ENCODE assay signal across 20 cellular contexts in the genomic region with DNA sequence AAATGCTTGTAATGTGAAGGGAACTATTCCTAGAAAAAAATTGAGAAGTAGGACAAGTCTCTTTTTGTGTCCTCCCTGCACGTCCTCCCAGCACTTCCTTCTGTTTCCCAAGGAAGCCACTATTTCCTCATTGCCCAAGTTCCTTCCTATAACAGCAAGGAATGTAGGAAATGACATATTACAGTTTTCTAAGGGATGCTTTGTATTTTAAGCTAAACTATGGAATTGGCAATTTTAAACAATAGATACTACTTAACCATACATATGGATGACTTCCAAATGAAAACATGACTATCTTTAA.
DNase-seq lines count a peak whose midpoint lies in the region; ATAC-seq and TF ChIP-seq lines count a peak whose summit lies in the region.
"Had no signal": no experiment of that assay in that cellular context is flagged by ENCODE, and none has a peak within 500 bp of the region (broad histone marks: within the 10 kb centered on the region; RNA-seq: fewer than 3 reads in every experiment).

No MANE protein-coding gene starts in this region.

- intact Hi-C loops in PC-9 (cut with micrococcal nuclease; ENCODE audit: unreplicated experiment) = no loop called here

- TF ChIP-seq POLR2A in Peyer's patch (IDR thresholded peaks at IDR 0.05) = no peak

- H3K27ac ChIP-seq in fibroblast of lung (ENCODE audit: insufficient read depth, low read length) (no peak overlapping the region), muscle layer of duodenum (ENCODE audit: low read length) (peak overlapping the region; percentile 15), subcutaneous abdominal adipose tissue (ENCODE audit: low read depth, low read length) (peak overlapping the region; percentile 43), PC-9 (no peak overlapping the region), Peyer's patch (peak overlapping the region in 1 of 4 donors; percentile 9)
- H3K27ac ChIP-seq: KMS-11, vagina had no signal

- DNase-seq in activated naive CD8-positive, alpha-beta T cell treated with anti-CD3 and anti-CD28 coated beads, Interleukin-2, amount 50 U/mL, for 24 hours = no peak
- no peak for DNase-seq in activated naive CD8-positive, alpha-beta T cell treated with anti-CD3 and anti-CD28 coated beads for 36 hours
- DNase-seq in fibroblast of lung (ENCODE audit: low read depth in 2 of 2) (no peak), PC-9 (no peak), amniotic stem cell (lab: John Stamatoyannopoulos, UW) (no peak), Peyer's patch (no peak)
- DNase-seq: activated naive CD4-positive, alpha-beta T cell treated with anti-CD3 and anti-CD28 coated beads, Interleukin-2, amount 50 U/mL, for 16 hours; CD8-positive, alpha-beta T cell; DMS79 treated with DMSO at 0.1 percent for 48 hours; esophagus squamous epithelium; kidney; NCI-H2171; SHP77 treated with DMSO at 0.1 percent for 48 hours; stimulated activated CD4-positive, alpha-beta T cell treated with anti-CD3 and anti-CD28 coated beads, Interleukin-15, amount 100 ng/mL, for 24 hours; stimulated activated naive CD8-positive, alpha-beta T cell treated with anti-CD3 and anti-CD28 coated beads, Interleukin-15, amount 100 ng/mL, for 72 hours; T-helper 9 cell had no signal

- no peaks in the 10 kb centered on the region for H3F3A ChIP-seq in PC-9 (ENCODE audit: insufficient read depth, low read depth)

- H3K9ac ChIP-seq in fibroblast of lung (ENCODE audit: insufficient read depth, low read length) = no peak overlapping the region
- no peak overlapping the region for H3K9ac ChIP-seq in subcutaneous abdominal adipose tissue (ENCODE audit: low read length in 5 of 5)
- H3K9ac ChIP-seq: KMS-11 had no signal

- no peak overlapping the region for H3K4me2 ChIP-seq in fibroblast of lung (ENCODE audit: extremely low read depth, insufficient read depth, low read length)
- no peak overlapping the region for H3K4me2 ChIP-seq in PC-9
- H3K4me2 ChIP-seq: KMS-11 had no signal

- H3K4me3 ChIP-seq in fibroblast of lung (replicated peaks in 1 of 4; ENCODE audit: control extremely low read depth in 1 of 4, insufficient read depth in 1 of 4, low read depth in 3 of 4, low read length in 4 of 4) (no peak overlapping the region), muscle layer of duodenum (ENCODE audit: low read depth in 1 of 2, low read length in 2 of 2) (no peak overlapping the region), subcutaneous abdominal adipose tissue (ENCODE audit: low read depth in 1 of 5, low read length in 5 of 5) (peak overlapping the region in 1 of 5 donors; percentile 18), PC-9 (no peak overlapping the region), Peyer's patch (no peak overlapping the region)
- H3K4me3 ChIP-seq: esophagus squamous epithelium, vagina had no signal

- H3K9me2 ChIP-seq in PC-9 (ENCODE audit: insufficient read depth) = peaks cover 5% of the 10 kb centered on the region

- peak overlapping the region; percentile 46 for H3K27ac Mint-ChIP-seq in activated naive CD8-positive, alpha-beta T cell treated with anti-CD3 and anti-CD28 coated beads, Interleukin-2, amount 50 U/mL, for 24 hours
- no peak overlapping the region for H3K27ac Mint-ChIP-seq in activated naive CD8-positive, alpha-beta T cell treated with anti-CD3 and anti-CD28 coated beads for 36 hours
- H3K27ac Mint-ChIP-seq: CD8-positive, alpha-beta T cell; stimulated activated naive CD8-positive, alpha-beta T cell treated with anti-CD3 and anti-CD28 coated beads, Interleukin-15, amount 100 ng/mL, for 72 hours had no signal

- POLR2A ChIA-PET in PC-9 (lab: Charles Lee; ENCODE audit: unreplicated experiment) = no interaction called here

- H2AFZ ChIP-seq in fibroblast of lung (ENCODE audit: low read length) (peak overlapping the region; percentile 4), PC-9 (no peak overlapping the region)

- CTCF ChIA-PET in PC-9 (lab: Charles Lee) = no interaction called here

- no peaks in the 10 kb centered on the region for H3K27me3 ChIP-seq in fibroblast of lung (ENCODE audit: control insufficient read depth, insufficient read depth, low read length)
- no peaks in the 10 kb centered on the region for H3K27me3 ChIP-seq in muscle layer of duodenum (ENCODE audit: low read depth, low read length)
- H3K27me3 ChIP-seq in subcutaneous abdominal adipose tissue (ENCODE audit: control insufficient read depth in 5 of 5, insufficient read depth in 4 of 5, low read length in 5 of 5) = no peaks in the 10 kb centered on the region
- no peaks in the 10 kb centered on the region for H3K27me3 ChIP-seq in PC-9 (ENCODE audit: insufficient read depth, low read depth)
- no peaks in the 10 kb centered on the region for H3K27me3 ChIP-seq in Peyer's patch
- H3K27me3 ChIP-seq: esophagus squamous epithelium, vagina had no signal

- peaks cover 3% of the 10 kb centered on the region for H3K27me3 Mint-ChIP-seq in activated naive CD8-positive, alpha-beta T cell treated with anti-CD3 and anti-CD28 coated beads, Interleukin-2, amount 50 U/mL, for 24 hours
- H3K27me3 Mint-ChIP-seq in activated naive CD8-positive, alpha-beta T cell treated with anti-CD3 and anti-CD28 coated beads for 36 hours = peaks cover 7% of the 10 kb centered on the region

- H3K4me1 Mint-ChIP-seq in activated naive CD8-positive, alpha-beta T cell treated with anti-CD3 and anti-CD28 coated beads, Interleukin-2, amount 50 U/mL, for 24 hours = no peaks in the 10 kb centered on the region
- peaks cover 6% of the 10 kb centered on the region for H3K4me1 Mint-ChIP-seq in activated naive CD8-positive, alpha-beta T cell treated with anti-CD3 and anti-CD28 coated beads for 36 hours
- H3K4me1 Mint-ChIP-seq: stimulated activated naive CD8-positive, alpha-beta T cell treated with anti-CD3 and anti-CD28 coated beads, Interleukin-15, amount 100 ng/mL, for 72 hours had no signal

- H3K9me3 ChIP-seq in fibroblast of lung (ENCODE audit: control insufficient read depth, insufficient read depth, low read depth, low read length) (no peaks in the 10 kb centered on the region), muscle layer of duodenum (ENCODE audit: control insufficient read depth in 1 of 2, low read length in 2 of 2) (no peaks in the 10 kb centered on the region), subcutaneous abdominal adipose tissue (ENCODE audit: control insufficient read depth in 5 of 5, low read length in 5 of 5) (no peaks in the 10 kb centered on the region), PC-9 (ENCODE audit: insufficient read depth, low read depth) (no peaks in the 10 kb centered on the region), Peyer's patch (no peaks in the 10 kb centered on the region)
- H3K9me3 ChIP-seq: esophagus squamous epithelium, vagina had no signal

- BruUV-seq in PC-9 (replicated peaks; lab: Mats Ljungman, UMichigan) = no TSS peak

- TF ChIP-seq CTCF in fibroblast of lung (conservative IDR thresholded peaks at IDR 0.05 in 1 of 2, IDR thresholded peaks at IDR 0.05 in 1 of 2; ENCODE audit: low read depth in 1 of 2, low read length in 2 of 2) (no peak), PC-9 (conservative IDR thresholded peaks at IDR 0.05) (no peak), Peyer's patch (IDR thresholded peaks at IDR 0.05) (no peak)

- H4K20me1 ChIP-seq in fibroblast of lung (ENCODE audit: control insufficient read depth, extremely low read depth, insufficient read depth, low read length) (no peaks in the 10 kb centered on the region), PC-9 (ENCODE audit: insufficient read depth) (no peaks in the 10 kb centered on the region)

- no peak overlapping the region for H3K4me3 Mint-ChIP-seq in activated naive CD8-positive, alpha-beta T cell treated with anti-CD3 and anti-CD28 coated beads, Interleukin-2, amount 50 U/mL, for 24 hours
- H3K4me3 Mint-ChIP-seq in activated naive CD8-positive, alpha-beta T cell treated with anti-CD3 and anti-CD28 coated beads for 36 hours = no peak overlapping the region
- H3K4me3 Mint-ChIP-seq: CD8-positive, alpha-beta T cell; stimulated activated naive CD8-positive, alpha-beta T cell treated with anti-CD3 and anti-CD28 coated beads, Interleukin-15, amount 100 ng/mL, for 72 hours had no signal

- H3K79me2 ChIP-seq in fibroblast of lung (ENCODE audit: control insufficient read depth, insufficient read depth, low read length) (no peaks in the 10 kb centered on the region), PC-9 (ENCODE audit: low read depth) (no peaks in the 10 kb centered on the region)

- no peaks in the 10 kb centered on the region for H3K36me3 Mint-ChIP-seq in activated naive CD8-positive, alpha-beta T cell treated with anti-CD3 and anti-CD28 coated beads, Interleukin-2, amount 50 U/mL, for 24 hours (ENCODE audit: low read depth)
- H3K36me3 Mint-ChIP-seq in activated naive CD8-positive, alpha-beta T cell treated with anti-CD3 and anti-CD28 coated beads for 36 hours = no peaks in the 10 kb centered on the region
- H3K36me3 Mint-ChIP-seq: CD8-positive, alpha-beta T cell had no signal

- no peaks in the 10 kb centered on the region for H3K9me3 Mint-ChIP-seq in activated naive CD8-positive, alpha-beta T cell treated with anti-CD3 and anti-CD28 coated beads, Interleukin-2, amount 50 U/mL, for 24 hours
- no peaks in the 10 kb centered on the region for H3K9me3 Mint-ChIP-seq in activated naive CD8-positive, alpha-beta T cell treated with anti-CD3 and anti-CD28 coated beads for 36 hours
- H3K9me3 Mint-ChIP-seq: CD8-positive, alpha-beta T cell; stimulated activated naive CD8-positive, alpha-beta T cell treated with anti-CD3 and anti-CD28 coated beads, Interleukin-15, amount 100 ng/mL, for 72 hours had no signal

- H3K4me1 ChIP-seq in fibroblast of lung (ENCODE audit: control insufficient read depth, extremely low read depth, insufficient read depth, low read length) (peaks cover 3% of the 10 kb centered on the region), muscle layer of duodenum (ENCODE audit: control insufficient read depth in 1 of 2, insufficient read depth in 2 of 2, low read length in 2 of 2) (peaks cover 0 to 26% of the 10 kb centered on the region in 2 donors), subcutaneous abdominal adipose tissue (ENCODE audit: control insufficient read depth in 5 of 5, insufficient read depth in 5 of 5, low read length in 5 of 5) (peaks cover 0 to 27% (median 11%) of the 10 kb centered on the region in 5 donors), PC-9 (replicated peaks; ENCODE audit: insufficient read depth) (peaks cover 10% of the 10 kb centered on the region; the same call in 1 of the 2 replicates), Peyer's patch (peaks cover 0 to 6% (median 0%) of the 10 kb centered on the region in 4 donors)

- no peak for ATAC-seq in activated naive CD8-positive, alpha-beta T cell treated with anti-CD3 and anti-CD28 coated beads, Interleukin-2, amount 50 U/mL, for 24 hours
- ATAC-seq: CD8-positive, alpha-beta T cell; stimulated activated naive CD8-positive, alpha-beta T cell treated with anti-CD3 and anti-CD28 coated beads, Interleukin-15, amount 100 ng/mL, for 72 hours had no signal

- H3K36me3 ChIP-seq in fibroblast of lung (ENCODE audit: control insufficient read depth, insufficient read depth, low read length) (no peaks in the 10 kb centered on the region), muscle layer of duodenum (ENCODE audit: control insufficient read depth in 1 of 2, insufficient read depth in 2 of 2, low read length in 2 of 2) (no peaks in the 10 kb centered on the region), subcutaneous abdominal adipose tissue (ENCODE audit: control insufficient read depth in 5 of 5, insufficient read depth in 5 of 5, low read length in 5 of 5) (no peaks in the 10 kb centered on the region), PC-9 (ENCODE audit: low read depth) (no peaks in the 10 kb centered on the region), Peyer's patch (no peaks in the 10 kb centered on the region)
- H3K36me3 ChIP-seq: esophagus squamous epithelium, vagina had no signal

Comparison
In these comparisons a context has a peak if more than half of its experiments do, and no peak if none do; other contexts are left out.
1. H3K27ac ChIP-seq: peak in muscle layer of duodenum (single experiment) and subcutaneous abdominal adipose tissue (single experiment); none in fibroblast of lung (single experiment) and PC-9 (single experiment).